Comparison of ENCODE assay signal across 10 cellular contexts in the genomic region with DNA sequence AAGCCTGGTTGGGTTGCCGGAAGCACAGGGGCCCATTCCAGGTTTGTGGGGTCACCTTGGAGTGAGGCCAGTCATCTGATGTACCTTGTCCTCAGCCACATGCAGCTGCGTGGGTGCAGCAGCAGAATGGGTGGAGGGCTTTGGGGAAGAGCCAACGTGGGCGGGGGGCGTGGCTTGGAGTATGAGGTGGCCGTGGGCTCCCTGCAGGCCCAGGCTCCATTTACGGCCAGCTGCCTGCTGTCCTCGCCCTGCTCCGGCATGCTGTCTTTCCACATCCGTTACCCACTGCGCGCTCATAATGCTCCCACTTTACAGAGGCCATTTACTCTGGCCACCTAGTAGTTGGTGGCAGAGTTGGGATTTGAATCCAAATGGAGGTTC. TPM values are rescaled to one million over a fixed set of nuclear protein-coding genes. Genes with fewer than 3 reads are reported as not detected.
DNase-seq lines count a peak whose midpoint lies in the region; ATAC-seq and TF ChIP-seq lines count a peak whose summit lies in the region.
"Had no signal": no experiment of that assay in that cellular context is flagged by ENCODE, and none has a peak within 500 bp of the region (broad histone marks: within the 10 kb centered on the region; RNA-seq: fewer than 3 reads in every experiment).

No MANE protein-coding gene starts in this region.

- H3K9me3 ChIP-seq in mucosa of rectum (ENCODE audit: control insufficient read depth in 2 of 2, low read length in 2 of 2) (no peaks in the 10 kb centered on the region), esophagus squamous epithelium (no peaks in the 10 kb centered on the region)

- no peaks in the 10 kb centered on the region for H3K36me3 Mint-ChIP-seq in Calu3 (ENCODE audit: insufficient read depth, unreplicated experiment)
- no peaks in the 10 kb centered on the region for H3K36me3 Mint-ChIP-seq in brain

- no TSS peak for BruUV-seq in Calu3 (replicated peaks; lab: Mats Ljungman, UMichigan)

- H3K9ac ChIP-seq in mucosa of rectum (ENCODE audit: low read depth in 1 of 2, low read length in 2 of 2), result peak overlapping the region in 1 of 2 donors; percentile 32

- peaks cover 13 to 21% of the 10 kb centered on the region in 2 donors for H3K4me1 ChIP-seq in mucosa of rectum (ENCODE audit: control insufficient read depth in 2 of 2, insufficient read depth in 2 of 2, low read length in 2 of 2)
- peaks cover 0 to 20% (median 15%) of the 10 kb centered on the region in 3 donors for H3K4me1 ChIP-seq in esophagus squamous epithelium

- intact Hi-C loops in Calu3 (cut with micrococcal nuclease; ENCODE audit: unreplicated experiment), result loop anchor here (2.0 kb wide), 1 partner anchor 126 kb away; no protein-coding TSS in a partner anchor
- intact Hi-C loops in esophagus squamous epithelium (cut with DNase I), result loop anchor here (5.0 to 10.0 kb wide), 3 partner anchors 124 to 364 kb away; no protein-coding TSS in a partner anchor

- WGBS in esophagus squamous epithelium, 2 donors, result 28 to 33% methylated on average over 1 to 11 of the region's 12 CpGs

- no peaks in the 10 kb centered on the region for H3K9me3 Mint-ChIP-seq in Calu3 (ENCODE audit: low read depth, unreplicated experiment)
- peaks cover 0 to 5% (median 0%) of the 10 kb centered on the region in 5 experiments for H3K9me3 Mint-ChIP-seq in brain

- no peaks in the 10 kb centered on the region for H3K27me3 ChIP-seq in mucosa of rectum (ENCODE audit: control insufficient read depth in 2 of 2, insufficient read depth in 2 of 2, low read length in 2 of 2)
- H3K27me3 ChIP-seq in esophagus squamous epithelium, result peaks cover 0 to 28% (median 0%) of the 10 kb centered on the region in 4 donors
- H3K27me3 ChIP-seq: cardiac muscle cell had no signal

- no peak for TF ChIP-seq POLR2A in GM18505 (IDR thresholded peaks at IDR 0.05; ENCODE audit: borderline replicate concordance, extremely low read depth, insufficient read depth, insufficient read length)
- no peak for TF ChIP-seq POLR2A in esophagus squamous epithelium (IDR thresholded peaks at IDR 0.05)

- H3K27ac Mint-ChIP-seq in Calu3 (ENCODE audit: unreplicated experiment), result no peak overlapping the region
- peak overlapping the region in 3 of 5 experiments; percentile 81 to 90 (median 86) for H3K27ac Mint-ChIP-seq in brain

- TF ChIP-seq CTCF in Calu3 (IDR thresholded peaks at IDR 0.05; ENCODE audit: unreplicated experiment), result no peak
- no peak for TF ChIP-seq CTCF in brain (conservative IDR thresholded peaks at IDR 0.05)
- TF ChIP-seq CTCF in esophagus squamous epithelium (IDR thresholded peaks at IDR 0.05), result no peak

- H3K4me3 Mint-ChIP-seq in Calu3 (ENCODE audit: low read depth, unreplicated experiment) (no peak overlapping the region), brain (peak overlapping the region in 1 of 5 experiments; percentile 82)

- DNase-seq in Calu3 (peak; percentile 31), NCI-H82 treated with DMSO at 0.1 percent for 48 hours (lab: John Stamatoyannopoulos, UW; ENCODE audit: unreplicated experiment) (no peak), cerebellar cortex (ENCODE audit: low spot score) (no peak), esophagus squamous epithelium (lab: John Stamatoyannopoulos, UW) (no peak)

- peaks cover 7% of the 10 kb centered on the region for H3K4me1 Mint-ChIP-seq in Calu3 (ENCODE audit: low read depth, unreplicated experiment)
- peaks cover 14% of the 10 kb centered on the region for H3K4me1 Mint-ChIP-seq in brain

- no peaks in the 10 kb centered on the region for H3K27me3 Mint-ChIP-seq in Calu3 (ENCODE audit: unreplicated experiment)
- H3K27me3 Mint-ChIP-seq in brain, result no peaks in the 10 kb centered on the region

- CTCF ChIA-PET in Calu3 (lab: Charles Lee), result interaction anchor here (0.8 to 3.3 kb wide), 14 partner anchors 37 to 365 kb away, joined by 3 to 44 read pairs (median 5); no protein-coding TSS in a partner anchor

- H3K4me3 ChIP-seq in mucosa of rectum (ENCODE audit: low read length in 2 of 2) (peak overlapping the region; percentile 21 to 49), esophagus squamous epithelium (peak overlapping the region in 1 of 4 donors; percentile 53)
- H3K4me3 ChIP-seq: cardiac muscle cell had no signal

- ATAC-seq in HG03025 (IDR thresholded peaks at IDR 0.05; ENCODE audit: low FRiP score, unreplicated experiment), result peak; percentile 24
- ATAC-seq in GM18505 (IDR thresholded peaks at IDR 0.05; ENCODE audit: unreplicated experiment), result no peak

- H3K36me3 ChIP-seq in mucosa of rectum (ENCODE audit: control insufficient read depth in 2 of 2, insufficient read depth in 2 of 2, low read length in 2 of 2), result no peaks in the 10 kb centered on the region
- H3K36me3 ChIP-seq in esophagus squamous epithelium, result no peaks in the 10 kb centered on the region
- H3K36me3 ChIP-seq: cardiac muscle cell, WERI-Rb-1 had no signal

- peak overlapping the region in 1 of 2 donors; percentile 84 for H3K27ac ChIP-seq in mucosa of rectum (ENCODE audit: low read depth in 2 of 2, low read length in 2 of 2)
- H3K27ac ChIP-seq in esophagus squamous epithelium, result no peak overlapping the region
- H3K27ac ChIP-seq: cardiac muscle cell had no signal

RNA-seq across cellular contexts. Expression of a gene that starts 27.8 kb away (rescaled TPM):
- total RNA-seq in Calu3 (2022), result 388 and 430 TPM in 2 replicates
- 9.7 TPM for polyA plus RNA-seq in brain (ENCODE audit: insufficient read depth, low read depth, low replicate concordance)
- total RNA-seq in esophagus squamous epithelium, result 10 to 100 TPM; 24.5 to 56.4 (median 44.6) TPM
